28 cellular contexts compared by ENCODE assay signal in the genomic region with DNA sequence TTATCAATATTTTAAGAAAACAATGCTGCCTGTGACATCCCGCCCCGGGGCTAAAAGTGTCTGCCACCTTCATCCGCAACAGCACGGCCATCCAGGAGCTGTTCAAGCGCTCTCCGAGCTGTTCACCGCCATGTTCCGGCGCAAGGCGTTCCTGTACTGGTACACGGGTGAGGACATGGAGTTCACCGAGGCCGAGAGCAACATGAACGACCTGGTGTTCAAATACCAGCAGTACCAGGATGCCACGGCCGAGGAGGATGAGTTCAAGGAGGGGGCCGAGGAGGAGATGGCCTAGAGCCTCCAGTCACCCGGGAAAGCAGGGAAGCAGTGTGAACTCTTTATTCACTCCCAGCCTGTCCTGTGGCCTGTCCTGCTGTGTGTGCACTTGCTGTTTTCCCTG.
"Had no signal": no experiment of that assay in that cellular context is flagged by ENCODE, and none has a peak within 500 bp of the region (broad histone marks: within the 10 kb centered on the region; RNA-seq: fewer than 3 reads in every experiment).

No MANE protein-coding gene starts in this region.

- H3K4me3 ChIP-seq: colonic mucosa, esophagus squamous epithelium, gastrocnemius medialis, heart right ventricle, left lung, lower lobe of right lung, mucosa of descending colon had no signal

- H3K27ac Mint-ChIP-seq: dendritic cell treated with granulocyte-macrophage colony-stimulating factor and Interleukin-4, amounts not matched to agents 40 ng/mL and 50 ng/mL, for 4 days; effector memory CD8-positive, alpha-beta T cell; endodermal cell; mesothelial cell of epicardium; naive B cell had no signal

- H3K4me1 ChIP-seq: colonic mucosa, esophagus squamous epithelium, gastrocnemius medialis, heart right ventricle, left lung, lower lobe of right lung had no signal

- DNase-seq: colonic mucosa; cortex of kidney; effector CD8-positive, alpha-beta T cell; effector memory CD8-positive, alpha-beta T cell; endodermal cell; erythroblast; esophagus squamous epithelium; foreskin fibroblast; foreskin melanocyte; gastrocnemius medialis; glutamatergic neuron; head of caudate nucleus; heart right ventricle; hippocampal formation; left cardiac atrium; left lung; left ventricle myocardium superior; lower lobe of right lung; mesenchymal stem cell; mucosa of descending colon; naive B cell had no signal

- H3K36me3 ChIP-seq: colonic mucosa, esophagus squamous epithelium, gastrocnemius medialis, heart right ventricle, left lung, lower lobe of right lung had no signal

- H3K36me3 Mint-ChIP-seq: mesothelial cell of epicardium, naive B cell had no signal

- H3K27me3 Mint-ChIP-seq: dendritic cell treated with granulocyte-macrophage colony-stimulating factor and Interleukin-4, amounts not matched to agents 40 ng/mL and 50 ng/mL, for 4 days; effector memory CD8-positive, alpha-beta T cell; naive B cell had no signal

- FAIRE-seq: endometrium, islet of Langerhans, keratinocyte had no signal

- H3K4me3 Mint-ChIP-seq: dendritic cell treated with granulocyte-macrophage colony-stimulating factor and Interleukin-4, amounts not matched to agents 40 ng/mL and 50 ng/mL, for 4 days; effector memory CD8-positive, alpha-beta T cell; endodermal cell; mesothelial cell of epicardium; naive B cell had no signal

- H3K27me3 ChIP-seq: colonic mucosa, esophagus squamous epithelium, gastrocnemius medialis, left lung had no signal

- H3K9me3 Mint-ChIP-seq: dendritic cell treated with granulocyte-macrophage colony-stimulating factor and Interleukin-4, amounts not matched to agents 40 ng/mL and 50 ng/mL, for 4 days had no signal

- H3K9me3 ChIP-seq: colonic mucosa, esophagus squamous epithelium, gastrocnemius medialis, heart right ventricle, left lung, lower lobe of right lung, mucosa of descending colon had no signal

- H3K27ac ChIP-seq: colonic mucosa, epithelial cell of prostate, esophagus squamous epithelium, gastrocnemius medialis, heart right ventricle, left lung, lower lobe of right lung had no signal

- H3K4me1 Mint-ChIP-seq: endodermal cell, mesothelial cell of epicardium, naive B cell had no signal

- ATAC-seq: effector memory CD8-positive, alpha-beta T cell; esophagus mucosa; gastrocnemius medialis; heart right ventricle; left cardiac atrium; left lung; left ventricle myocardium superior; lower lobe of right lung; mucosa of descending colon had no signal
